ENCODE assay signal across 9 cellular contexts in genomic region chrX:74419861-74420193, GRCh38. TPM values are rescaled to one million over a fixed set of nuclear protein-coding genes. Genes with fewer than 3 reads are reported as not detected.
A peak's percentile ranks its signal among the peaks of the same experiment; 100 is the strongest.
DNase-seq lines count a peak whose midpoint lies in the region; ATAC-seq, FAIRE-seq and TF ChIP-seq lines count a peak whose summit lies in the region.
"Had no signal": no experiment of that assay in that cellular context is flagged by ENCODE, and none has a peak within 500 bp of the region (broad histone marks: within the 10 kb centered on the region; RNA-seq: fewer than 3 reads in every experiment).

No MANE protein-coding gene starts in this region.

- no peak for TF ChIP-seq RAD21 in HepG2 (CRISPR knock-in tag; IDR thresholded peaks at IDR 0.05)

- H3K9ac ChIP-seq in HUES64 (ENCODE audit: low read depth, low read length) (peak overlapping the region; percentile 43; the same call in 1 of the 2 replicates), HepG2 (ENCODE audit: insufficient read depth, low read depth, low read length) (no peak overlapping the region)

- H3K36me3 ChIP-seq in ACC112 (ENCODE audit: insufficient read depth, low read length) (no peaks in the 10 kb centered on the region), HUES64 (ENCODE audit: insufficient read depth, low read length) (no peaks in the 10 kb centered on the region), breast epithelium (no peaks in the 10 kb centered on the region), HepG2 (replicated peaks in 1 of 2; ENCODE audit: control insufficient read depth in 1 of 2, insufficient read depth in 2 of 2, low read length in 2 of 2) (no peaks in the 10 kb centered on the region), thoracic aorta (no peaks in the 10 kb centered on the region)

- no peak for TF ChIP-seq CTCF in breast epithelium (IDR thresholded peaks at IDR 0.05)
- no peak for TF ChIP-seq CTCF in HepG2 (CRISPR knock-in tag; IDR thresholded peaks at IDR 0.05)
- TF ChIP-seq CTCF in thoracic aorta (IDR thresholded peaks at IDR 0.05), result no peak

- CTCF ChIA-PET in HepG2 (lab: Yijun Ruan, JAX; ENCODE audit: low intra/inter-chr PET ratio, low total read pairs), result no interaction called here

- ATAC-seq in HepG2, result no peak
- no peak for ATAC-seq in thoracic aorta (ENCODE audit: insufficient number of reproducible peaks, low FRiP score, low read depth)
- no peak for ATAC-seq in HG03175 (IDR thresholded peaks at IDR 0.05; ENCODE audit: unreplicated experiment)
- no peak for ATAC-seq in HG03354 (IDR thresholded peaks at IDR 0.05; ENCODE audit: poor library complexity, severe bottlenecking, unreplicated experiment)

- H3K4me1 ChIP-seq in ACC112 (ENCODE audit: control insufficient read depth, insufficient read depth, low read length, unreplicated experiment) (peaks cover 3% of the 10 kb centered on the region), HUES64 (ENCODE audit: insufficient read depth, low read length) (peaks cover 15% of the 10 kb centered on the region), breast epithelium (no peaks in the 10 kb centered on the region), HepG2 (ENCODE audit: insufficient read depth, low read length) (peaks cover 11% of the 10 kb centered on the region; the same call in 1 of the 2 replicates), thoracic aorta (ENCODE audit: control insufficient read depth in 1 of 2, low read depth in 2 of 2) (no peaks in the 10 kb centered on the region)

- H3K4me3 ChIP-seq in ACC112 (ENCODE audit: low read depth, low read length) (peak overlapping the region; percentile 82), HUES64 (ENCODE audit: low read length) (peak overlapping the region; percentile 73), breast epithelium (peak overlapping the region; percentile 50 to 63 (median 56)), HepG2 (replicated peaks in 1 of 3; ENCODE audit: insufficient read depth in 1 of 3, low read depth in 2 of 3, low read length in 3 of 3) (peak overlapping the region; percentile 35 to 67 (median 41); a peak in 4 of 6 replicates), thoracic aorta (peak overlapping the region; percentile 80)

- H3K79me2 ChIP-seq in ACC112 (ENCODE audit: control insufficient read depth, insufficient read depth, low read length, unreplicated experiment), result peaks cover 13% of the 10 kb centered on the region
- no peaks in the 10 kb centered on the region for H3K79me2 ChIP-seq in HepG2 (ENCODE audit: insufficient read depth, low read length)

- BruUV-seq in HepG2 (replicated peaks; lab: Mats Ljungman, UMichigan), result no TSS peak

- H3K27ac ChIP-seq in ACC112 (ENCODE audit: low read depth, low read length) (no peak overlapping the region), HUES64 (ENCODE audit: low read depth, low read length) (no peak overlapping the region), breast epithelium (peak overlapping the region; percentile 88 to 96), HepG2 (ENCODE audit: extremely low read length, insufficient read depth, low read length) (no peak overlapping the region), thoracic aorta (peak overlapping the region; percentile 89 to 91)

- 1% methylated on average over 20 of the region's 20 CpGs for WGBS in HUES64
- no CpG with 5 or more reads among the region's 20 CpGs for WGBS in HepG2 (ENCODE audit: low lambda C conversion rate)

- H3K9me3 ChIP-seq in HUES64 (ENCODE audit: insufficient read depth, low read depth, low read length) (no peaks in the 10 kb centered on the region), breast epithelium (no peaks in the 10 kb centered on the region), HepG2 (ENCODE audit: low read length) (no peaks in the 10 kb centered on the region), thoracic aorta (no peaks in the 10 kb centered on the region)

- no peak for TF ChIP-seq POLR2A in breast epithelium (IDR thresholded peaks at IDR 0.05)
- no peak for TF ChIP-seq POLR2A in HepG2 (IDR thresholded peaks at IDR 0.05; ENCODE audit: insufficient read depth in 1 of 2, low read depth in 2 of 2, low read length in 2 of 2)

- H3K4me2 ChIP-seq in HepG2 (ENCODE audit: low read depth, low read length), result peak overlapping the region; percentile 78

- intact Hi-C loops in breast epithelium (cut with DNase I; ENCODE audit: low total_unique reads), result no loop called here
- intact Hi-C loops in HepG2 (cut with micrococcal nuclease; ENCODE audit: unreplicated experiment), result loop anchor here (2.0 kb wide), 1 partner anchor 127 kb away; no protein-coding TSS in a partner anchor

- in situ Hi-C loops in HepG2 (cut with HindIII; ENCODE audit: extremely low pct_ligation_motif_present, low pct_unique_long_range_greater_than_20kb), result no loop called here

- TF ChIP-seq EP300 in HepG2 (IDR thresholded peaks at IDR 0.05; ENCODE audit: low read depth in 2 of 2, low read length in 2 of 2) (no peak), HepG2 (CRISPR knock-in tag; IDR thresholded peaks at IDR 0.05; ENCODE audit: borderline replicate concordance) (no peak)

- DNase-seq in breast epithelium (ENCODE audit: low spot score in 2 of 2), result no peak
- DNase-seq in HepG2 (ENCODE audit: low spot score), result no peak
- DNase-seq in thoracic aorta (ENCODE audit: low spot score), result no peak
- DNase-seq in NCI-H510A treated with DMSO at 0.1 percent for 48 hours (lab: John Stamatoyannopoulos, UW), result no peak

- no peak for FAIRE-seq in HepG2 (lab: Jason Lieb, UNC)
- FAIRE-seq: colon had no signal

- H4K20me1 ChIP-seq in HepG2 (ENCODE audit: insufficient read depth, low read length), result no peaks in the 10 kb centered on the region

- H3K27me3 ChIP-seq in ACC112 (ENCODE audit: insufficient read depth, low read length) (no peaks in the 10 kb centered on the region), HUES64 (ENCODE audit: insufficient read depth, low read length) (no peaks in the 10 kb centered on the region; the same call in none of the 2 replicates), breast epithelium (peaks cover 0 to 46% of the 10 kb centered on the region in 2 donors), HepG2 (ENCODE audit: control insufficient read depth in 1 of 2, insufficient read depth in 2 of 2, low read length in 2 of 2) (peaks cover 0 to 11% of the 10 kb centered on the region in 2 experiments; a peak in 1 of 5 replicates), thoracic aorta (replicated peaks; ENCODE audit: insufficient read depth) (no peaks in the 10 kb centered on the region)

- H2AFZ ChIP-seq in ACC112 (ENCODE audit: low read length, unreplicated experiment), result peak overlapping the region; percentile 64
- no peak overlapping the region for H2AFZ ChIP-seq in HepG2 (ENCODE audit: low read length)

- POLR2A ChIA-PET in HepG2 (lab: Yijun Ruan, JAX), result no interaction called here

TF ChIP-seq in HepG2, 621 proteins besides CTCF, POLR2A, EP300 and RAD21 (continues in another document):
- TF ChIP-seq NKX3-1 (CRISPR knock-in tag; IDR thresholded peaks at IDR 0.05) (no peak), ZSCAN22 (CRISPR knock-in tag; IDR thresholded peaks at IDR 0.05) (no peak), ZNF382 (CRISPR knock-in tag; IDR thresholded peaks at IDR 0.05; ENCODE audit: borderline replicate concordance) (no peak)
- TF ChIP-seq, protein P1, sequence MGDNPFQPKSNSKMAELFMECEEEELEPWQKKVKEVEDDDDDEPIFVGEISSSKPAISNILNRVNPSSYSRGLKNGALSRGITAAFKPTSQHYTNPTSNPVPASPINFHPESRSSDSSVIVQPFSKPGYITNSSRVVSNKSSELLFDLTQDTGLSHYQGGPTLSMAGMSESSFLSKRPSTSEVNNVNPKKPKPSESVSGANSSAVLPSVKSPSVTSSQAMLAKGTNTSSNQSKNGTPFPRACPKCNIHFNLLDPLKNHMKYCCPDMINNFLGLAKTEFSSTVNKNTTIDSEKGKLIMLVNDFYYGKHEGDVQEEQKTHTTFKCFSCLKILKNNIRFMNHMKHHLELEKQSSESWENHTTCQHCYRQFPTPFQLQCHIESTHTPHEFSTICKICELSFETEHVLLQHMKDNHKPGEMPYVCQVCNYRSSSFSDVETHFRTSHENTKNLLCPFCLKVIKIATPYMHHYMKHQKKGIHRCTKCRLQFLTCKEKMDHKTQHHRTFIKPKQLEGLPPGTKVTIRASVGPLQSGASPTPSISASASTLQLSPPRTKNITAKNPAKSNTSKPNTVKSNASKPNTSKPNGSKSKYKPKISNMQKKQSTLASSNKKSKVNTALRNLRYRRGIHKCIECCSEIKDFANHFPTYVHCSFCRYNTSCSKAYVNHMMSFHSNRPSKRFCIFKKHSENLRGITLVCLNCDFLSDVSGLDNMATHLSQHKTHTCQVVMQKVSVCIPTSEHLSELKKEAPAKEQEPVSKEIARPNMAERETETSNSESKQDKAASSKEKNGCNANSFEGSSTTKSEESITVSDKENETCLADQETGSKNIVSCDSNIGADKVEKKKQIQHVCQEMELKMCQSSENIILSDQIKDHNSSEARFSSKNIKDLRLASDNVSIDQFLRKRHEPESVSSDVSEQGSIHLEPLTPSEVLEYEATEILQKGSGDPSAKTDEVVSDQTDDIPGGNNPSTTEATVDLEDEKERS (CRISPR knock-in tag; IDR thresholded peaks at IDR 0.05), result no peak

RNA-seq across cellular contexts. Expression of gene SLC16A2, which starts 1.5 kb away (rescaled TPM):
- polyA plus RNA-seq in HUES64 (2013, experiment 1 of 2), result 25.1 TPM
- polyA plus RNA-seq in HUES64 (2013, experiment 2 of 2), result 27.5 TPM
- total RNA-seq in breast epithelium (10 to 100 TPM in 1 of 3 donors, 1 to 10 TPM in 2; 4.8 to 10.8 (median 6.6) TPM), HepG2 (2016; rRNA removed; fragmentation: Illumina TruSeq; extraction: Trizol) (0.07 TPM in 1 of 2 replicates, not detected in the other), thoracic aorta (10 to 100 TPM in 1 of 2 donors, 1 to 10 TPM in 1; 7.9 to 11.6 TPM)
- not detected in 2 replicates for total RNA-seq in HepG2 (2016; cell fraction: cytosol; rRNA removed; fragmentation: Illumina TruSeq; extraction: Trizol; ENCODE audit: low read depth)
- total RNA-seq in HepG2 (2016; cell fraction: insoluble cytoplasmic fraction; rRNA removed; fragmentation: Illumina TruSeq; extraction: Trizol), result not detected in 2 replicates
- total RNA-seq in HepG2 (2016; cell fraction: membrane; rRNA removed; fragmentation: Illumina TruSeq; extraction: Trizol), result not detected in 2 replicates
- total RNA-seq in HepG2 (2016; cell fraction: nucleus; rRNA removed; fragmentation: Illumina TruSeq; extraction: Trizol), result 0.12 TPM in 1 of 2 replicates, not detected in the other
- polyA plus RNA-seq in HepG2 (2011; rRNA removed), result 0.05 and 0.08 TPM in 2 replicates
- 0.01 and 0.05 TPM in 2 replicates for polyA plus RNA-seq in HepG2 (2011; cell fraction: cytosol; rRNA removed)
- polyA plus RNA-seq in HepG2 (2011; cell fraction: nucleus; rRNA removed), result 0.08 and 0.09 TPM in 2 replicates
- not detected in 2 replicates for polyA plus RNA-seq in HepG2 (2012)
- not detected in 2 replicates for polyA plus RNA-seq in HepG2 (2016; cell fraction: cytosol; fragmentation: Illumina TruSeq; extraction: Trizol; ENCODE audit: low read depth)
- not detected in 2 replicates for polyA plus RNA-seq in HepG2 (2016; cell fraction: insoluble cytoplasmic fraction; fragmentation: Illumina TruSeq; extraction: Trizol; ENCODE audit: low read depth)
- not detected in 2 replicates for polyA plus RNA-seq in HepG2 (2016; cell fraction: membrane; fragmentation: Illumina TruSeq; extraction: Trizol; ENCODE audit: low read depth)
- 0.15 TPM in 1 of 2 replicates, not detected in the other for polyA plus RNA-seq in HepG2 (2016; cell fraction: nucleus; fragmentation: Illumina TruSeq; extraction: Trizol; ENCODE audit: insufficient read depth, low read depth)
- polyA minus RNA-seq in HepG2 (2011; rRNA and poly(A)+ RNA removed; ENCODE audit: low replicate concordance), result 0.14 and 0.24 TPM in 2 replicates
- not detected in 2 replicates for polyA minus RNA-seq in HepG2 (2011; cell fraction: cytosol; rRNA and poly(A)+ RNA removed)
- not detected in 2 replicates for polyA minus RNA-seq in HepG2 (2011; cell fraction: nucleus; rRNA and poly(A)+ RNA removed)

Comparison
In these comparisons a context has a peak if more than half of its experiments do, and no peak if none do; other contexts are left out.
1. H3K27ac ChIP-seq: peak in breast epithelium (2 of 2) and thoracic aorta (2 of 2); none in ACC112 (single experiment), HUES64 (single experiment) and HepG2 (single experiment).
2. Peak in every context shown above with its lines, with median percentiles within 50 percentile points of each other: H3K4me3 ChIP-seq.